Comparison of ENCODE assay signal across 8 cellular contexts in genomic region chr11:63592975-63593395, GRCh38. TPM values are rescaled to one million over a fixed set of nuclear protein-coding genes. Genes with fewer than 3 reads are reported as not detected.
DNase-seq lines count a peak whose midpoint lies in the region; ATAC-seq, FAIRE-seq and TF ChIP-seq lines count a peak whose summit lies in the region.

No MANE protein-coding gene starts in this region.

- H3K4me3 Mint-ChIP-seq in Caco-2 (ENCODE audit: unreplicated experiment) = no peak overlapping the region

- H3K9me3 ChIP-seq in Caco-2 (no peaks in the 10 kb centered on the region), HCT116 (ENCODE audit: control insufficient read depth in 1 of 2, insufficient read depth in 1 of 2, low read depth in 1 of 2, low read length in 2 of 2) (no peaks in the 10 kb centered on the region), keratinocyte (ENCODE audit: control insufficient read depth, low read depth, low read length) (no peaks in the 10 kb centered on the region)

- RAD21 ChIA-PET in HCT116 (lab: Charles Lee; ENCODE audit: low non-redundant PET in 1 of 2, low total read pairs in 2 of 2, uncharacterized antibody in 2 of 2, unreplicated experiment in 2 of 2) = no interaction called here

- H3K36me3 ChIP-seq in Caco-2 (ENCODE audit: control insufficient read depth, insufficient read depth, low read length) = 0 out of 2 replicates have a peak, but pooled peaks cover 2% of the 10 kb centered on the region
- no peaks in the 10 kb centered on the region for H3K36me3 ChIP-seq in HCT116 (ENCODE audit: control insufficient read depth in 1 of 2, insufficient read depth in 2 of 2, low read length in 2 of 2)
- H3K36me3 ChIP-seq in keratinocyte (ENCODE audit: control insufficient read depth in 2 of 2, extremely low read depth in 1 of 2, insufficient read depth in 2 of 2, low read length in 2 of 2) = no peaks in the 10 kb centered on the region

- H3K27me3 ChIP-seq in Caco-2 (replicated peaks; ENCODE audit: control insufficient read depth, insufficient read depth, low read length) (no peaks in the 10 kb centered on the region), HCT116 (ENCODE audit: insufficient read depth, low read length) (no peaks in the 10 kb centered on the region), keratinocyte (ENCODE audit: control insufficient read depth, extremely low read depth, insufficient read depth, low read length) (no peaks in the 10 kb centered on the region)

- dilution Hi-C loops in keratinocyte (cut with MboI; ENCODE audit: extremely low pct_ligation_motif_present, low sequenced_read_pairs) = no loop called here

- no TSS peak for BruUV-seq in Caco-2 (replicated peaks; lab: Mats Ljungman, UMichigan)
- BruUV-seq in HCT116 (replicated peaks; lab: Mats Ljungman, UMichigan) = no TSS peak

- no peaks in the 10 kb centered on the region for H4K20me1 ChIP-seq in HCT116 (ENCODE audit: insufficient read depth)
- no peaks in the 10 kb centered on the region for H4K20me1 ChIP-seq in keratinocyte (ENCODE audit: control insufficient read depth, extremely low read depth, insufficient read depth, low read length)

- intact Hi-C loops in Caco-2 (cut with micrococcal nuclease; ENCODE audit: unreplicated experiment) = loop anchor here (1.0 kb wide), 2 partner anchors 42 to 114 kb away; no protein-coding TSS in a partner anchor
- intact Hi-C loops in HCT116 (cut with micrococcal nuclease) = loop anchor here (1.0 kb wide), 1 partner anchor 42 kb away; no protein-coding TSS in a partner anchor

- TF ChIP-seq POLR2A in HCT116 (IDR thresholded peaks at IDR 0.05; ENCODE audit: borderline replicate concordance, extremely low read depth, insufficient read depth, insufficient read length) = no peak

- H3K9ac ChIP-seq in HCT116 (ENCODE audit: low read length) = no peak overlapping the region
- no peak overlapping the region for H3K9ac ChIP-seq in keratinocyte (ENCODE audit: control insufficient read depth, extremely low read depth, insufficient read depth, low read length)

- DNase-seq in Caco-2 = peak in 1 of 2 experiments; percentile 67
- DNase-seq in HCT116 (ENCODE audit: low read depth, low spot score) = no peak
- no peak for DNase-seq in keratinocyte (ENCODE audit: low read depth, low spot score)
- no peak for DNase-seq in activated CD4-positive, alpha-beta T cell treated with anti-CD3 and anti-CD28 coated beads, Interleukin-2, amount 50 U/mL, for 48 hours
- no peak for DNase-seq in activated gamma-delta T cell treated with Interleukin-2 at 50 U/mL for 16 hours

- peak; percentile 86 for ATAC-seq in HCT116
- ATAC-seq in GM21381 (IDR thresholded peaks at IDR 0.05; ENCODE audit: unreplicated experiment) = no peak
- ATAC-seq in GM19351 (IDR thresholded peaks at IDR 0.05; ENCODE audit: unreplicated experiment) = no peak

- no peaks in the 10 kb centered on the region for H3K79me2 ChIP-seq in HCT116 (ENCODE audit: insufficient read depth, low read length)
- no peaks in the 10 kb centered on the region for H3K79me2 ChIP-seq in keratinocyte (ENCODE audit: control insufficient read depth, insufficient read depth, low read length)

- peaks cover 7% of the 10 kb centered on the region for H3K4me1 Mint-ChIP-seq in Caco-2 (ENCODE audit: low read depth, unreplicated experiment)

- no peak overlapping the region for H3K4me3 ChIP-seq in Caco-2 (ENCODE audit: low read depth, low read length)
- no peak overlapping the region for H3K4me3 ChIP-seq in HCT116 (replicated peaks in 1 of 2; ENCODE audit: low read depth in 1 of 2, low read length in 2 of 2)
- H3K4me3 ChIP-seq in keratinocyte (ENCODE audit: control insufficient read depth in 2 of 3, extremely low read depth in 1 of 3, insufficient read depth in 2 of 3, low read depth in 1 of 3, low read length in 3 of 3) = no peak overlapping the region

- no peaks in the 10 kb centered on the region for H3K9me1 ChIP-seq in keratinocyte (ENCODE audit: control insufficient read depth, extremely low read depth, insufficient read depth, low read length)

- H3K9me2 ChIP-seq in HCT116 (ENCODE audit: insufficient read depth) = no peaks in the 10 kb centered on the region

- POLR2A ChIA-PET in Caco-2 (lab: Charles Lee) = no interaction called here
- POLR2A ChIA-PET in HCT116 (lab: Charles Lee) = no interaction called here

- H3K27ac Mint-ChIP-seq in Caco-2 (ENCODE audit: unreplicated experiment) = no peak overlapping the region

- H3K4me1 ChIP-seq in Caco-2 (no peaks in the 10 kb centered on the region), HCT116 (ENCODE audit: control insufficient read depth in 1 of 2, insufficient read depth in 2 of 2, low read length in 2 of 2) (no peaks in the 10 kb centered on the region), keratinocyte (ENCODE audit: control insufficient read depth, extremely low read depth, insufficient read depth, low read length) (no peaks in the 10 kb centered on the region)

- H2AFZ ChIP-seq in HCT116 (ENCODE audit: low read depth, low read length, poor library complexity, severe bottlenecking) (no peak overlapping the region), keratinocyte (ENCODE audit: control insufficient read depth, low read length) (no peak overlapping the region)

- H3K9me3 Mint-ChIP-seq in Caco-2 (ENCODE audit: unreplicated experiment) = no peaks in the 10 kb centered on the region

- H3K4me2 ChIP-seq in HCT116 (ENCODE audit: low read length) (no peak overlapping the region), keratinocyte (ENCODE audit: control insufficient read depth, extremely low read depth, insufficient read depth, low read depth, low read length) (no peak overlapping the region)

- FAIRE-seq in keratinocyte (lab: Jason Lieb, UNC) = no peak

- H3K27me3 Mint-ChIP-seq in Caco-2 (ENCODE audit: insufficient read depth, unreplicated experiment) = no peaks in the 10 kb centered on the region

- peak; percentile 68 for TF ChIP-seq RAD21 in HCT116 (IDR thresholded peaks at IDR 0.05; ENCODE audit: low read depth)

- peaks cover 39% of the 10 kb centered on the region for H3K36me3 Mint-ChIP-seq in Caco-2 (ENCODE audit: insufficient read depth, unreplicated experiment)

- CTCF ChIA-PET in Caco-2 (lab: Charles Lee) = interaction anchor here (1.1 to 1.5 kb wide), 2 partner anchors 43 to 85 kb away, joined by 4 to 10 read pairs; no protein-coding TSS in a partner anchor
- CTCF ChIA-PET in HCT116 (lab: Charles Lee) = interaction anchor here (0.8 to 2.0 kb wide), 4 partner anchors 10 to 352 kb away, joined by 3 to 6 read pairs (median 4); no protein-coding TSS in a partner anchor

- H3K27ac ChIP-seq in HCT116 (ENCODE audit: low read depth, low read length) (no peak overlapping the region), VCaP (peak overlapping the region; percentile 13; the same call in 1 of the 2 replicates), keratinocyte (ENCODE audit: control insufficient read depth, insufficient read depth, low read length) (no peak overlapping the region)

- TF ChIP-seq CTCF in Caco-2 (IDR thresholded peaks at IDR 0.05; ENCODE audit: insufficient read depth in 1 of 2, low read depth in 1 of 2, low read length in 1 of 2, severe bottlenecking in 1 of 2, unreplicated experiment in 1 of 2) = peak; percentile 72 to 95
- peak; percentile 30 to 79 (median 72); a peak in 5 of 6 replicates for TF ChIP-seq CTCF in HCT116 (IDR thresholded peaks at IDR 0.05 in 2 of 3, conservative IDR thresholded peaks at IDR 0.05 in 1 of 3; ENCODE audit: borderline replicate concordance in 1 of 3, insufficient read depth in 1 of 3, low read depth in 2 of 3, low read length in 2 of 3)
- TF ChIP-seq CTCF in VCaP (conservative IDR thresholded peaks at IDR 0.05) = peak; percentile 100
- TF ChIP-seq CTCF in keratinocyte (optimal IDR thresholded peaks at IDR 0.05 in 1 of 3, IDR thresholded peaks at IDR 0.05 in 1 of 3, conservative IDR thresholded peaks at IDR 0.05 in 1 of 3; ENCODE audit: extremely low read depth in 1 of 3, insufficient read depth in 2 of 3, low read length in 3 of 3) = peak; percentile 75 to 89 (median 81)

RNA-seq across cellular contexts. Expression of gene PLAAT3, which starts 21.2 kb away (rescaled TPM):
- 50.9 and 57.9 TPM in 2 replicates for total RNA-seq in Caco-2 (2022)
- total RNA-seq in HCT116 (2021; ENCODE audit: unreplicated experiment) = 31.1 TPM
- polyA plus RNA-seq in HCT116 (2012) = 31.2 and 35.1 TPM in 2 replicates
- polyA plus RNA-seq in keratinocyte = 0.17 to 0.29 TPM (median 0.20 TPM) in 3 replicates
- polyA plus RNA-seq in keratinocyte (2011; ENCODE audit: low read depth) = 0.14 TPM
- polyA plus RNA-seq in keratinocyte (2011; cell fraction: cytosol; rRNA removed) = 0.19 and 0.60 TPM in 2 replicates
- polyA plus RNA-seq in keratinocyte (2011; cell fraction: nucleus; rRNA removed) = 0.31 and 0.32 TPM in 2 replicates
- 0.08 and 0.39 TPM in 2 replicates for polyA plus RNA-seq in keratinocyte (2012; ENCODE audit: low replicate concordance)
- polyA minus RNA-seq in keratinocyte = 0.30 TPM in 1 of 3 replicates, not detected in the others
- not detected for polyA minus RNA-seq in keratinocyte (2011; cell fraction: cytosol; rRNA and poly(A)+ RNA removed)
- not detected in 2 replicates for polyA minus RNA-seq in keratinocyte (2011; cell fraction: nucleus; rRNA and poly(A)+ RNA removed)

RNA-seq across cellular contexts. Expression of gene PLAAT2, which starts 29.8 kb away (rescaled TPM):
- total RNA-seq in Caco-2 (2022) = 1.2 TPM in 1 of 2 replicates, not detected in the other
- total RNA-seq in HCT116 (2021; ENCODE audit: unreplicated experiment) = not detected
- polyA plus RNA-seq in HCT116 (2012) = 0.21 TPM in 1 of 2 replicates, not detected in the other
- 0.29 to 1.4 TPM (median 0.46 TPM) in 3 replicates for polyA plus RNA-seq in keratinocyte
- polyA plus RNA-seq in keratinocyte (2011; ENCODE audit: low read depth) = 1.9 TPM
- polyA plus RNA-seq in keratinocyte (2011; cell fraction: cytosol; rRNA removed) = 0.49 and 1.0 TPM in 2 replicates
- 0.53 and 0.69 TPM in 2 replicates for polyA plus RNA-seq in keratinocyte (2011; cell fraction: nucleus; rRNA removed)
- polyA plus RNA-seq in keratinocyte (2012; ENCODE audit: low replicate concordance) = 0.16 and 1.2 TPM in 2 replicates
- 1.1 TPM in 1 of 3 replicates, not detected in the others for polyA minus RNA-seq in keratinocyte
- polyA minus RNA-seq in keratinocyte (2011; cell fraction: cytosol; rRNA and poly(A)+ RNA removed) = not detected
- polyA minus RNA-seq in keratinocyte (2011; cell fraction: nucleus; rRNA and poly(A)+ RNA removed) = not detected in 2 replicates

RNA-seq across cellular contexts. Expression of gene PLAAT4, which starts 56.4 kb away (rescaled TPM):
- total RNA-seq in Caco-2 (2022) (1.2 TPM in 2 replicates), HCT116 (2021; ENCODE audit: unreplicated experiment) (0.52 TPM)
- 0.16 TPM in 1 of 2 replicates, not detected in the other for polyA plus RNA-seq in HCT116 (2012)
- polyA plus RNA-seq in keratinocyte = 1.3 to 2.0 TPM (median 1.9 TPM) in 3 replicates
- polyA plus RNA-seq in keratinocyte (2011; ENCODE audit: low read depth) = not detected
- 1.0 and 1.3 TPM in 2 replicates for polyA plus RNA-seq in keratinocyte (2011; cell fraction: cytosol; rRNA removed)
- polyA plus RNA-seq in keratinocyte (2011; cell fraction: nucleus; rRNA removed) = 0.31 and 0.37 TPM in 2 replicates
- polyA plus RNA-seq in keratinocyte (2012; ENCODE audit: low replicate concordance) = 0.41 and 1.9 TPM in 2 replicates
- 0.32 to 1.7 TPM (median 1.5 TPM) in 3 replicates for polyA minus RNA-seq in keratinocyte
- not detected for polyA minus RNA-seq in keratinocyte (2011; cell fraction: cytosol; rRNA and poly(A)+ RNA removed)
- not detected in 2 replicates for polyA minus RNA-seq in keratinocyte (2011; cell fraction: nucleus; rRNA and poly(A)+ RNA removed)
